In genomic region chr2:52079602-52080001, GRCh38 we compare ENCODE assay signal across 8 cellular contexts.
"Had no signal": no experiment of that assay in that cellular context is flagged by ENCODE, and none has a peak within 500 bp of the region (broad histone marks: within the 10 kb centered on the region; RNA-seq: fewer than 3 reads in every experiment).

No MANE protein-coding gene starts in this region.

- H2AFZ ChIP-seq: GM23338 had no signal

- H3K4me2 ChIP-seq: GM23338 had no signal

- H3K27ac ChIP-seq: HL-60 had no signal

- DNase-seq: H9, HCEC 1CT, HFFc6, KG1 had no signal

- ATAC-seq: GM23338, HepG2, K562 had no signal

- H3K4me3 ChIP-seq: GM23338, K562 had no signal
